Comparison of ENCODE assay signal across 9 cellular contexts in the genomic region with DNA sequence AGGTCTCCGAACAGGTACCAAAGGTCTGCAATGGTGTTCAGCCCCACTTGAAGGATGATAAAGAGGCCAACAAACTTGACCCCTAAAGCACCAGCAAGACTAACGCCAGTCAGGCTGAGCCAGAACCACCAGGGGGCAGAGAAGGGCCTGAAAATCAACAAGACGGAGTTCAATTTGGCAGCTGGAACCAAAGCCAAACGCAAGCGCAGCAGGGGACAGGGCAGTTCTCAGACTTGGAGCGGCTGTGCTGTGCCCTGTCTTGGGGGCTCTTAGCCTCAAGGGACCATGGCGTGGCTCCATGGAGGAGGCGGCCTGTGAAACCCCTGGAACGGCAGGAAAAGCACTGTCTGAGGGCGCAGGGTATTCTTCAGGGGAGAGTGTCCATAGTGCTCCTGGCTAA. TPM values are rescaled to one million over a fixed set of nuclear protein-coding genes. Genes with fewer than 3 reads are reported as not detected.
DNase-seq lines count a peak whose midpoint lies in the region; ATAC-seq and TF ChIP-seq lines count a peak whose summit lies in the region.
"Had no signal": no experiment of that assay in that cellular context is flagged by ENCODE, and none has a peak within 500 bp of the region (broad histone marks: within the 10 kb centered on the region; RNA-seq: fewer than 3 reads in every experiment).

No MANE protein-coding gene starts in this region.

- TF ChIP-seq EP300 in ovary (IDR thresholded peaks at IDR 0.05): no peak

- intact Hi-C loops in ovary (cut with DNase I) (no loop called here), uterus (cut with DNase I; ENCODE audit: low total_unique reads) (no loop called here)

- TF ChIP-seq CTCF in ovary (IDR thresholded peaks at IDR 0.05) (peak; percentile 52 to 60 (median 53)), uterus (IDR thresholded peaks at IDR 0.05) (peak; percentile 67 to 71 (median 68))

- H3K9me3 ChIP-seq in ovary (no peaks in the 10 kb centered on the region), uterus (no peaks in the 10 kb centered on the region)

- H3K4me1 ChIP-seq in ovary (ENCODE audit: insufficient read depth): peaks cover 5% of the 10 kb centered on the region
- H3K4me1 ChIP-seq in uterus: peaks cover 0 to 4% of the 10 kb centered on the region in 2 donors

- peak; percentile 66 for ATAC-seq in HG03354 (IDR thresholded peaks at IDR 0.05; ENCODE audit: poor library complexity, severe bottlenecking, unreplicated experiment)
- no peak for ATAC-seq in GM21717 (IDR thresholded peaks at IDR 0.05; ENCODE audit: unreplicated experiment)

- H3K27me3 ChIP-seq in ovary (no peaks in the 10 kb centered on the region), uterus (no peaks in the 10 kb centered on the region)

- H3K36me3 ChIP-seq in ovary (no peaks in the 10 kb centered on the region), uterus (no peaks in the 10 kb centered on the region)

- 32 to 34% (median 33%) methylated on average over 10 of the region's 10 CpGs for WGBS in ovary, 3 donors

- no peak overlapping the region for H3K27ac ChIP-seq in ovary
- H3K27ac ChIP-seq in uterus: peak overlapping the region in 1 of 2 donors; percentile 10

- H3K4me3 ChIP-seq in ovary: no peak overlapping the region
- H3K4me3 ChIP-seq in uterus: no peak overlapping the region

- DNase-seq in DMS 273 (lab: John Stamatoyannopoulos, UW; ENCODE audit: unreplicated experiment) (peak; percentile 91), globus pallidus (ENCODE audit: low spot score) (peak; percentile 96), ovary (peak; percentile 77 to 86 (median 79)), uterus (peak; percentile 75 to 84)
- DNase-seq in activated naive CD4-positive, alpha-beta T cell treated with Interleukin-2 at 50 U/mL for 16 hours: peak; percentile 58

- TF ChIP-seq POLR2A in ovary (IDR thresholded peaks at IDR 0.05) (no peak), uterus (IDR thresholded peaks at IDR 0.05) (no peak)

TF ChIP-seq in PFSK-1, 5 proteins besides CTCF, POLR2A, EP300 and RAD21:
- peak; percentile 58 for TF ChIP-seq FOXP2 (optimal IDR thresholded peaks at IDR 0.05; ENCODE audit: borderline replicate concordance, extremely low read depth, extremely low read length, insufficient read depth)
- TF ChIP-seq SIN3A (IDR thresholded peaks at IDR 0.05; ENCODE audit: borderline replicate concordance, insufficient read depth, low read length): no peak

RNA-seq across cellular contexts. Expression of a gene that starts 19.6 kb away (rescaled TPM):
- polyA plus RNA-seq in PFSK-1 (2012; ENCODE audit: insufficient read length, low read depth): 37.4 TPM
- total RNA-seq in ovary (10 to 100 TPM; 10.8 to 31.7 (median 16.1) TPM), uterus (10 to 100 TPM in 3 of 4 donors, 1 to 10 TPM in 1; 2.1 to 72.2 (median 27.9) TPM)
- 10 to 100 TPM in 1 of 2 donors, 1 to 10 TPM in 1; 6.7 to 35.3 TPM for polyA plus RNA-seq in ovary

RNA-seq across cellular contexts. Expression of a gene that starts 19.7 kb away (rescaled TPM):
- polyA plus RNA-seq in PFSK-1 (2012; ENCODE audit: insufficient read length, low read depth): 67.4 TPM
- 10 to 100 TPM in 4 of 7 donors, 1 to 10 TPM in 3; 4.7 to 13.0 (median 10.5) TPM for total RNA-seq in ovary
- polyA plus RNA-seq in ovary: 10 to 100 TPM; 13.2 to 13.4 TPM
- total RNA-seq in uterus: 10 to 100 TPM in 2 of 4 donors, 1 to 10 TPM in 2; 1.8 to 24.4 (median 8.4) TPM

RNA-seq across cellular contexts. Expression of a gene that starts 30.1 kb away (rescaled TPM):
- not detected for polyA plus RNA-seq in PFSK-1 (2012; ENCODE audit: insufficient read length, low read depth)
- total RNA-seq in ovary: under 1 TPM in 1 of 7 donors, not detected in 6; 0.11 TPM
- polyA plus RNA-seq in ovary: under 1 TPM in 1 of 2 donors, not detected in 1; 0.04 TPM
- total RNA-seq in uterus: not detected
- total RNA-seq: T-helper 2 cell treated with Interferon-gamma antibody and Interleukin-4, amounts not matched to agents 100 ng/mL and 5 ng/mL, for 36 hours had no signal
